1 cellular context compared by ENCODE assay signal in genomic region chr2:36597532-36598377, GRCh38.
A peak's percentile ranks its signal among the peaks of the same experiment; 100 is the strongest.
TF ChIP-seq lines count a peak whose summit lies in the region.

Gene FEZ2, minus strand, starts transcription at chr2:36598168. Its CDS starts 26 bp downstream, at chr2:36598142.

TF ChIP-seq in K562, 482 proteins besides CTCF, POLR2A, EP300 and RAD21 (continued from another document and continues in another):
- no peak for TF ChIP-seq MBD1 (CRISPR knock-in tag; IDR thresholded peaks at IDR 0.05)
- no peak for TF ChIP-seq ZNF124 (CRISPR knock-in tag; IDR thresholded peaks at IDR 0.05)
- TF ChIP-seq PHTF2 (CRISPR knock-in tag; IDR thresholded peaks at IDR 0.05), result no peak
- no peak for TF ChIP-seq ZNF584 (CRISPR knock-in tag; IDR thresholded peaks at IDR 0.05; ENCODE audit: low read depth)
- no peak for TF ChIP-seq ZNF398 (CRISPR knock-in tag; IDR thresholded peaks at IDR 0.05)
- peak; percentile 51; the same call in 1 of the 2 replicates for TF ChIP-seq CREM (IDR thresholded peaks at IDR 0.05; ENCODE audit: low read depth)
- TF ChIP-seq CBX5 (IDR thresholded peaks at IDR 0.05; ENCODE audit: borderline replicate concordance, low read depth), result no peak
- TF ChIP-seq SMC3 (conservative IDR thresholded peaks at IDR 0.05; ENCODE audit: insufficient read depth, low read depth, low read length), result no peak
- TF ChIP-seq ZNF280A (IDR thresholded peaks at IDR 0.05; ENCODE audit: low read depth, partially characterized antibody), result no peak
- TF ChIP-seq PTRF (tag; IDR thresholded peaks at IDR 0.05), result no peak
- no peak for TF ChIP-seq NFXL1 (CRISPR knock-in tag; IDR thresholded peaks at IDR 0.05)
- TF ChIP-seq CREB1 (IDR thresholded peaks at IDR 0.05), result no peak
- no peak for TF ChIP-seq CREB1 (CRISPR knock-in tag; IDR thresholded peaks at IDR 0.05)
- TF ChIP-seq HEY1 (CRISPR knock-in tag; IDR thresholded peaks at IDR 0.05; ENCODE audit: borderline replicate concordance), result no peak
- TF ChIP-seq YY1 (IDR thresholded peaks at IDR 0.05; ENCODE audit: borderline replicate concordance in 1 of 3, control insufficient read depth in 1 of 3, extremely low read depth in 1 of 3, insufficient read depth in 3 of 3, insufficient read length in 1 of 3, insufficient replicate concordance in 2 of 3, low read depth in 1 of 3, low read length in 2 of 3), result peak in 2 of 3 experiments; percentile 70 to 84
- peak in 1 of 2 experiments; percentile 26; a peak in 1 of 4 replicates for TF ChIP-seq SRF (CRISPR knock-in tag; IDR thresholded peaks at IDR 0.05)
- TF ChIP-seq PCBP1 (IDR thresholded peaks at IDR 0.05; ENCODE audit: low read depth, low read length, poor library complexity, severe bottlenecking), result no peak
- peak; percentile 62 for TF ChIP-seq GABPB1 (CRISPR knock-in tag; IDR thresholded peaks at IDR 0.05)
- no peak for TF ChIP-seq ZNF277 (CRISPR knock-in tag; IDR thresholded peaks at IDR 0.05; ENCODE audit: borderline replicate concordance)
- no peak for TF ChIP-seq AFF4 (CRISPR knock-in tag; IDR thresholded peaks at IDR 0.05)
- no peak for TF ChIP-seq E4F1 (CRISPR knock-in tag; IDR thresholded peaks at IDR 0.05; ENCODE audit: borderline replicate concordance)
- peak; percentile 28; the same call in 1 of the 2 replicates for TF ChIP-seq HCFC1 (IDR thresholded peaks at IDR 0.05; ENCODE audit: low read depth, low read length)
- no peak for TF ChIP-seq BACH1 (tag; IDR thresholded peaks at IDR 0.05)
- no peak for TF ChIP-seq HDGF (IDR thresholded peaks at IDR 0.05)
- no peak for TF ChIP-seq CHAMP1 (IDR thresholded peaks at IDR 0.05)
- TF ChIP-seq PHF20 (IDR thresholded peaks at IDR 0.05; ENCODE audit: partially characterized antibody), result peak; percentile 28
- peak in 1 of 2 experiments; percentile 49; a peak in 1 of 4 replicates for TF ChIP-seq MAZ (CRISPR knock-in tag; conservative IDR thresholded peaks at IDR 0.05 in 1 of 2, IDR thresholded peaks at IDR 0.05 in 1 of 2)
- TF ChIP-seq ZKSCAN3 (CRISPR knock-in tag; IDR thresholded peaks at IDR 0.05), result no peak
- no peak for TF ChIP-seq SMARCB1 (IDR thresholded peaks at IDR 0.05; ENCODE audit: insufficient read length, low read depth)
- TF ChIP-seq THAP7 (CRISPR knock-in tag; IDR thresholded peaks at IDR 0.05), result no peak
- no peak for TF ChIP-seq HMG20A (CRISPR knock-in tag; conservative IDR thresholded peaks at IDR 0.05)
- no peak for TF ChIP-seq MITF (IDR thresholded peaks at IDR 0.05)
- TF ChIP-seq TRIM28 (IDR thresholded peaks at IDR 0.05), result no peak
- TF ChIP-seq USF2 (CRISPR knock-in tag; IDR thresholded peaks at IDR 0.05), result no peak
- no peak for TF ChIP-seq ZEB2 (IDR thresholded peaks at IDR 0.05)
- TF ChIP-seq ZNF224 (CRISPR knock-in tag; IDR thresholded peaks at IDR 0.05), result no peak
- TF ChIP-seq POLR2B (IDR thresholded peaks at IDR 0.05; ENCODE audit: low read depth, partially characterized antibody), result no peak
- peak; percentile 48 for TF ChIP-seq USF1 (CRISPR knock-in tag; IDR thresholded peaks at IDR 0.05)
- TF ChIP-seq BRF2 (IDR thresholded peaks at IDR 0.05; ENCODE audit: borderline replicate concordance, insufficient read depth, insufficient read length), result no peak
- no peak for TF ChIP-seq TCF7L2 (IDR thresholded peaks at IDR 0.05; ENCODE audit: low read depth, low read length)
